19 cellular contexts compared by ENCODE assay signal in genomic region chr4:74418063-74418670, GRCh38. TPM values are rescaled to one million over a fixed set of nuclear protein-coding genes. Genes with fewer than 3 reads are reported as not detected.
DNase-seq lines count a peak whose midpoint lies in the region; ATAC-seq and TF ChIP-seq lines count a peak whose summit lies in the region.
"Had no signal": no experiment of that assay in that cellular context is flagged by ENCODE, and none has a peak within 500 bp of the region (broad histone marks: within the 10 kb centered on the region; RNA-seq: fewer than 3 reads in every experiment).

No MANE protein-coding gene starts in this region.

- H3F3A ChIP-seq in SK-N-SH (replicated peaks; ENCODE audit: insufficient read depth): no peaks in the 10 kb centered on the region

- no peak for TF ChIP-seq EP300 in SK-N-SH (IDR thresholded peaks at IDR 0.05; ENCODE audit: borderline replicate concordance in 1 of 2, low read depth in 1 of 2, low read length in 1 of 2)

- H3K9me2 ChIP-seq in SK-N-SH: no peaks in the 10 kb centered on the region

- peak; percentile 70 for DNase-seq in HCEC 1CT
- DNase-seq in SW 1271 (lab: John Stamatoyannopoulos, UW): peak; percentile 18 to 60
- peak; percentile 59 for DNase-seq in fibroblast of the conjunctiva (ENCODE audit: low read depth)
- peak; percentile 88 for DNase-seq in stromal cell of bone marrow (ENCODE audit: low read depth)
- DNase-seq in anterior cingulate cortex (lab: John Stamatoyannopoulos, UW): no peak
- no peak for DNase-seq in SK-N-SH
- DNase-seq: activated CD4-positive, alpha-beta T cell treated with anti-CD3 and anti-CD28 coated beads for 4 hours; caudate nucleus; NCI-H1048; NCI-H524 treated with DMSO at 0.1 percent for 48 hours; posterior cingulate gyrus had no signal

- H3K79me2 ChIP-seq in SK-N-SH (ENCODE audit: insufficient read depth): no peaks in the 10 kb centered on the region

- ATAC-seq in GM18520 (IDR thresholded peaks at IDR 0.05; ENCODE audit: unreplicated experiment): no peak
- ATAC-seq in stimulated activated memory B cell treated with anti-CD40 and anti-IgM and Interleukin-4, amounts not matched to agents 10 μg/mL and 1 μg/mL and 100 μg/mL, for 72 hours: no peak
- ATAC-seq: activated T-helper 17 cell treated with anti-CD3 and anti-CD28 coated beads, Interleukin-2, amount 50 U/mL, for 72 hours; SK-N-SH treated with all-trans-retinoic acid at 6 μM for 48 hours had no signal

- TF ChIP-seq RAD21 in SK-N-SH (IDR thresholded peaks at IDR 0.05; ENCODE audit: low read length): no peak

- H3K27me3 Mint-ChIP-seq in stimulated activated memory B cell treated with anti-CD40 and anti-IgM and Interleukin-4, amounts not matched to agents 10 μg/mL and 1 μg/mL and 100 μg/mL, for 72 hours: peaks cover 12% of the 10 kb centered on the region

- CTCF ChIA-PET in SK-N-SH (lab: Yijun Ruan, JAX): no interaction called here

- no peaks in the 10 kb centered on the region for H3K9me3 ChIP-seq in SK-N-SH
- H3K9me3 ChIP-seq: heart right ventricle, thoracic aorta had no signal

- H3K4me3 Mint-ChIP-seq in stimulated activated memory B cell treated with anti-CD40 and anti-IgM and Interleukin-4, amounts not matched to agents 10 μg/mL and 1 μg/mL and 100 μg/mL, for 72 hours: no peak overlapping the region
- H3K4me3 Mint-ChIP-seq: activated T-helper 17 cell treated with anti-CD3 and anti-CD28 coated beads, Interleukin-2, amount 50 U/mL, for 72 hours; memory B cell had no signal

- H3K9me3 Mint-ChIP-seq in stimulated activated memory B cell treated with anti-CD40 and anti-IgM and Interleukin-4, amounts not matched to agents 10 μg/mL and 1 μg/mL and 100 μg/mL, for 72 hours: no peaks in the 10 kb centered on the region
- H3K9me3 Mint-ChIP-seq: activated T-helper 17 cell treated with anti-CD3 and anti-CD28 coated beads, Interleukin-2, amount 50 U/mL, for 72 hours; memory B cell had no signal

- no peak overlapping the region for H3K27ac ChIP-seq in SK-N-SH (ENCODE audit: low read depth in 2 of 2, low read length in 1 of 2)
- H3K27ac ChIP-seq: heart right ventricle, HL-60, thoracic aorta had no signal

- H3K4me1 ChIP-seq in SK-N-SH (ENCODE audit: control insufficient read depth in 1 of 2, insufficient read depth in 2 of 2, low read depth in 1 of 2, low read length in 1 of 2): no peaks in the 10 kb centered on the region

- no peak overlapping the region for H3K27ac Mint-ChIP-seq in stimulated activated memory B cell treated with anti-CD40 and anti-IgM and Interleukin-4, amounts not matched to agents 10 μg/mL and 1 μg/mL and 100 μg/mL, for 72 hours
- H3K27ac Mint-ChIP-seq: activated T-helper 17 cell treated with anti-CD3 and anti-CD28 coated beads, Interleukin-2, amount 50 U/mL, for 72 hours; memory B cell had no signal

- H3K36me3 ChIP-seq in SK-N-SH (replicated peaks in 1 of 2; ENCODE audit: control insufficient read depth in 1 of 2, insufficient read depth in 2 of 2, low read length in 1 of 2): no peaks in the 10 kb centered on the region
- H3K36me3 ChIP-seq: heart right ventricle, thoracic aorta had no signal

- H3K4me3 ChIP-seq in SK-N-SH (ENCODE audit: low read depth in 2 of 2, low read length in 1 of 2): no peak overlapping the region
- H3K4me3 ChIP-seq: heart right ventricle, thoracic aorta had no signal

- H2AFZ ChIP-seq in SK-N-SH (ENCODE audit: low read depth): no peak overlapping the region

- 5% methylated on average over 6 of the region's 6 CpGs for WGBS in SK-N-SH (ENCODE audit: low lambda C conversion rate)

- no peak overlapping the region for H3K9ac ChIP-seq in SK-N-SH

- H3K36me3 Mint-ChIP-seq in stimulated activated memory B cell treated with anti-CD40 and anti-IgM and Interleukin-4, amounts not matched to agents 10 μg/mL and 1 μg/mL and 100 μg/mL, for 72 hours: no peaks in the 10 kb centered on the region
- H3K36me3 Mint-ChIP-seq: memory B cell had no signal

- no peaks in the 10 kb centered on the region; the same call in 1 of the 2 replicates for H3K27me3 ChIP-seq in SK-N-SH (ENCODE audit: insufficient read depth)
- H3K27me3 ChIP-seq: heart right ventricle had no signal

- no peaks in the 10 kb centered on the region for H4K20me1 ChIP-seq in SK-N-SH (ENCODE audit: insufficient read depth)

- POLR2A ChIA-PET in SK-N-SH (lab: Yijun Ruan, JAX): no interaction called here

- TF ChIP-seq CTCF in SK-N-SH (IDR thresholded peaks at IDR 0.05): no peak

- no peaks in the 10 kb centered on the region for H3K4me1 Mint-ChIP-seq in stimulated activated memory B cell treated with anti-CD40 and anti-IgM and Interleukin-4, amounts not matched to agents 10 μg/mL and 1 μg/mL and 100 μg/mL, for 72 hours
- H3K4me1 Mint-ChIP-seq: activated T-helper 17 cell treated with anti-CD3 and anti-CD28 coated beads, Interleukin-2, amount 50 U/mL, for 72 hours; memory B cell had no signal

- no peak overlapping the region for H3K4me2 ChIP-seq in SK-N-SH

TF ChIP-seq in SK-N-SH, 30 proteins besides CTCF, POLR2A, EP300 and RAD21:
- TF ChIP-seq NFIC (IDR thresholded peaks at IDR 0.05; ENCODE audit: borderline replicate concordance) (no peak), TAF1 (IDR thresholded peaks at IDR 0.05; ENCODE audit: borderline replicate concordance, low read depth, low read length) (no peak), RCOR1 (IDR thresholded peaks at IDR 0.05; ENCODE audit: low read length) (no peak), FOXJ3 (CRISPR knock-in tag; IDR thresholded peaks at IDR 0.05) (no peak), MXI1 (IDR thresholded peaks at IDR 0.05; ENCODE audit: low read depth, low read length) (no peak), YY1 (IDR thresholded peaks at IDR 0.05; ENCODE audit: low read depth) (no peak), ELF1 (IDR thresholded peaks at IDR 0.05) (no peak), PBX3 (IDR thresholded peaks at IDR 0.05) (no peak), FOSL2 (IDR thresholded peaks at IDR 0.05; ENCODE audit: borderline replicate concordance, low read depth) (no peak), USF1 (IDR thresholded peaks at IDR 0.05; ENCODE audit: borderline replicate concordance, low read depth) (no peak), IRF3 (IDR thresholded peaks at IDR 0.05; ENCODE audit: low read depth, low read length) (no peak), NRF1 (IDR thresholded peaks at IDR 0.05; ENCODE audit: low read depth, low read length) (no peak), RFX5 (IDR thresholded peaks at IDR 0.05; ENCODE audit: low read length) (no peak), POLR2AphosphoS5 (IDR thresholded peaks at IDR 0.05; ENCODE audit: low read depth, low read length) (no peak), RXRA (IDR thresholded peaks at IDR 0.05; ENCODE audit: borderline replicate concordance, low read depth) (no peak), GABPA (IDR thresholded peaks at IDR 0.05; ENCODE audit: low read depth) (no peak), CHD2 (IDR thresholded peaks at IDR 0.05; ENCODE audit: low read length, partially characterized antibody) (no peak), TCF12 (IDR thresholded peaks at IDR 0.05) (no peak), JUND (IDR thresholded peaks at IDR 0.05) (no peak), GATA2 (CRISPR knock-in tag; IDR thresholded peaks at IDR 0.05) (no peak)
TF ChIP-seq in SK-N-SH: peak in this region for 0.

RNA-seq across cellular contexts. Expression of gene AREG, which starts 26.8 kb away (rescaled TPM):
- polyA plus RNA-seq in SK-N-SH (2012; rRNA removed): not detected in 2 replicates
- not detected in 2 replicates for polyA plus RNA-seq in SK-N-SH (2012; cell fraction: cytosol; rRNA removed)
- not detected in 2 replicates for polyA plus RNA-seq in SK-N-SH (2012; cell fraction: nucleus; rRNA removed)

RNA-seq across cellular contexts. Expression of gene EREG, which starts 53.2 kb away (rescaled TPM):
- polyA plus RNA-seq in SK-N-SH (2012; rRNA removed): not detected in 2 replicates
- not detected in 2 replicates for polyA plus RNA-seq in SK-N-SH (2012; cell fraction: cytosol; rRNA removed)
- not detected in 2 replicates for polyA plus RNA-seq in SK-N-SH (2012; cell fraction: nucleus; rRNA removed)

Comparison
In these comparisons a context has a peak if more than half of its experiments do, and no peak if none do; other contexts are left out.
1. DNase-seq: peak in HCEC 1CT (single experiment), SW 1271 (2 of 2), fibroblast of the conjunctiva (single experiment) and stromal cell of bone marrow (single experiment); none in anterior cingulate cortex (0 of 58) and SK-N-SH (single experiment).